11 cellular contexts compared by ENCODE assay signal in genomic region chr15:100330221-100330620, GRCh38. TPM values are rescaled to one million over a fixed set of nuclear protein-coding genes. Genes with fewer than 3 reads are reported as not detected.
A peak's percentile ranks its signal among the peaks of the same experiment; 100 is the strongest.
DNase-seq lines count a peak whose midpoint lies in the region; ATAC-seq lines count a peak whose summit lies in the region.
"Had no signal": no experiment of that assay in that cellular context is flagged by ENCODE, and none has a peak within 500 bp of the region (broad histone marks: within the 10 kb centered on the region; RNA-seq: fewer than 3 reads in every experiment).

No MANE protein-coding gene starts in this region.

- peak overlapping the region; percentile 55 for H3K4me3 Mint-ChIP-seq in activated T-cell treated with anti-CD3 and anti-CD28 coated beads, Interleukin-2, amount 50 U/mL, for 24 hours
- H3K4me3 Mint-ChIP-seq in T-helper 1 cell treated with Interleukin-12 subunit alpha and Interleukin-12 subunit beta and Interleukin-4 antibody, amounts not matched to agents 30 μg/mL and 1 μg/mL, for 36 hours: peak overlapping the region; percentile 46
- H3K4me3 Mint-ChIP-seq in activated naive CD8-positive, alpha-beta T cell treated with anti-CD3 and anti-CD28 coated beads, Interleukin-2, amount 10 ng/mL, durations not matched to agents 7 days and 5 days: peak overlapping the region; percentile 74
- H3K4me3 Mint-ChIP-seq: type B pancreatic cell had no signal

- H3K4me1 Mint-ChIP-seq in activated T-cell treated with anti-CD3 and anti-CD28 coated beads, Interleukin-2, amount 50 U/mL, for 24 hours (ENCODE audit: low read depth): peaks cover 76% of the 10 kb centered on the region
- H3K4me1 Mint-ChIP-seq in T-helper 1 cell treated with Interleukin-12 subunit alpha and Interleukin-12 subunit beta and Interleukin-4 antibody, amounts not matched to agents 30 μg/mL and 1 μg/mL, for 36 hours (ENCODE audit: low read depth): peaks cover 34% of the 10 kb centered on the region
- H3K4me1 Mint-ChIP-seq in activated naive CD8-positive, alpha-beta T cell treated with anti-CD3 and anti-CD28 coated beads, Interleukin-2, amount 10 ng/mL, durations not matched to agents 7 days and 5 days: peaks cover 64% of the 10 kb centered on the region

- peak overlapping the region; percentile 65 for H3K27ac Mint-ChIP-seq in activated T-cell treated with anti-CD3 and anti-CD28 coated beads, Interleukin-2, amount 50 U/mL, for 24 hours
- H3K27ac Mint-ChIP-seq in T-helper 1 cell treated with Interleukin-12 subunit alpha and Interleukin-12 subunit beta and Interleukin-4 antibody, amounts not matched to agents 30 μg/mL and 1 μg/mL, for 36 hours: peak overlapping the region; percentile 63
- H3K27ac Mint-ChIP-seq in activated naive CD8-positive, alpha-beta T cell treated with anti-CD3 and anti-CD28 coated beads, Interleukin-2, amount 10 ng/mL, durations not matched to agents 7 days and 5 days: peak overlapping the region; percentile 95
- H3K27ac Mint-ChIP-seq: type B pancreatic cell had no signal

- DNase-seq in activated T-cell treated with anti-CD3 and anti-CD28 coated beads, Interleukin-2, amount 50 U/mL, for 24 hours: peak; percentile 52
- DNase-seq in activated T-cell treated with anti-CD3 and anti-CD28 coated beads for 4 hours (no peak), NCI-H526 treated with DMSO at 0.1 percent for 48 hours (lab: John Stamatoyannopoulos, UW) (no peak)
- peak; percentile 70 for DNase-seq in activated naive CD8-positive, alpha-beta T cell treated with anti-CD3 and anti-CD28 coated beads, Interleukin-2, amount 10 ng/mL, durations not matched to agents 7 days and 5 days
- DNase-seq in stimulated activated CD8-positive, alpha-beta memory T cell treated with anti-CD3 and anti-CD28 coated beads, Interleukin-4, amount 100 ng/mL, for 48 hours: peak; percentile 56
- DNase-seq: left ventricle myocardium superior, NCI-H1105 had no signal

- no peaks in the 10 kb centered on the region for H3K9me3 Mint-ChIP-seq in activated T-cell treated with anti-CD3 and anti-CD28 coated beads, Interleukin-2, amount 50 U/mL, for 24 hours
- H3K9me3 Mint-ChIP-seq in T-helper 1 cell treated with Interleukin-12 subunit alpha and Interleukin-12 subunit beta and Interleukin-4 antibody, amounts not matched to agents 30 μg/mL and 1 μg/mL, for 36 hours: no peaks in the 10 kb centered on the region
- no peaks in the 10 kb centered on the region for H3K9me3 Mint-ChIP-seq in activated naive CD8-positive, alpha-beta T cell treated with anti-CD3 and anti-CD28 coated beads, Interleukin-2, amount 10 ng/mL, durations not matched to agents 7 days and 5 days
- H3K9me3 Mint-ChIP-seq: type B pancreatic cell had no signal

- no peaks in the 10 kb centered on the region for H3K27me3 Mint-ChIP-seq in activated T-cell treated with anti-CD3 and anti-CD28 coated beads, Interleukin-2, amount 50 U/mL, for 24 hours
- peaks cover 14% of the 10 kb centered on the region for H3K27me3 Mint-ChIP-seq in T-helper 1 cell treated with Interleukin-12 subunit alpha and Interleukin-12 subunit beta and Interleukin-4 antibody, amounts not matched to agents 30 μg/mL and 1 μg/mL, for 36 hours (ENCODE audit: low read depth)
- no peaks in the 10 kb centered on the region for H3K27me3 Mint-ChIP-seq in activated naive CD8-positive, alpha-beta T cell treated with anti-CD3 and anti-CD28 coated beads, Interleukin-2, amount 10 ng/mL, durations not matched to agents 7 days and 5 days
- H3K27me3 Mint-ChIP-seq: type B pancreatic cell had no signal

- peaks cover 3% of the 10 kb centered on the region for H3K36me3 Mint-ChIP-seq in activated T-cell treated with anti-CD3 and anti-CD28 coated beads, Interleukin-2, amount 50 U/mL, for 24 hours (ENCODE audit: low read depth)
- no peaks in the 10 kb centered on the region for H3K36me3 Mint-ChIP-seq in T-helper 1 cell treated with Interleukin-12 subunit alpha and Interleukin-12 subunit beta and Interleukin-4 antibody, amounts not matched to agents 30 μg/mL and 1 μg/mL, for 36 hours (ENCODE audit: low read depth)
- peaks cover 11% of the 10 kb centered on the region for H3K36me3 Mint-ChIP-seq in activated naive CD8-positive, alpha-beta T cell treated with anti-CD3 and anti-CD28 coated beads, Interleukin-2, amount 10 ng/mL, durations not matched to agents 7 days and 5 days

- POLR2A ChIA-PET in activated naive CD8-positive, alpha-beta T cell treated with anti-CD3 and anti-CD28 coated beads, Interleukin-2, amount 10 ng/mL, durations not matched to agents 7 days and 5 days (lab: Charles Lee): interaction anchor here (1.0 to 2.3 kb wide), 9 partner anchors 8 to 401 kb away, joined by 3 to 22 read pairs (median 5); partner anchors contain the start of genes ADAMTS17, ASB7 and LINS1

- ATAC-seq in activated naive CD8-positive, alpha-beta T cell treated with anti-CD3 and anti-CD28 coated beads, Interleukin-2, amount 10 ng/mL, durations not matched to agents 7 days and 5 days (ENCODE audit: low read depth): peak; percentile 70
- ATAC-seq in GM18861 (IDR thresholded peaks at IDR 0.05; ENCODE audit: unreplicated experiment) (no peak), HG03460 (IDR thresholded peaks at IDR 0.05; ENCODE audit: unreplicated experiment) (no peak)
- ATAC-seq: left ventricle myocardium superior had no signal

RNA-seq across cellular contexts. Expression of gene ADAMTS17, which starts 11.6 kb away (rescaled TPM):
- total RNA-seq in activated naive CD8-positive, alpha-beta T cell treated with anti-CD3 and anti-CD28 coated beads, Interleukin-2, amount 10 ng/mL, durations not matched to agents 7 days and 5 days: 1 to 10 TPM; 5.6 to 7.3 TPM

Comparison
In these comparisons a context has a peak if more than half of its experiments do, and no peak if none do; other contexts are left out.
1. DNase-seq: peak in activated T-cell treated with anti-CD3 and anti-CD28 coated beads, Interleukin-2, amount 50 U/mL, for 24 hours (single experiment), activated naive CD8-positive, alpha-beta T cell treated with anti-CD3 and anti-CD28 coated beads, Interleukin-2, amount 10 ng/mL, durations not matched to agents 7 days and 5 days (single experiment) and stimulated activated CD8-positive, alpha-beta memory T cell treated with anti-CD3 and anti-CD28 coated beads, Interleukin-4, amount 100 ng/mL, for 48 hours (single experiment); none in activated T-cell treated with anti-CD3 and anti-CD28 coated beads for 4 hours (single experiment) and NCI-H526 treated with DMSO at 0.1 percent for 48 hours (single experiment).
2. Peak in every context shown above with its lines, with median percentiles within 50 percentile points of each other: H3K27ac Mint-ChIP-seq and H3K4me3 Mint-ChIP-seq.